24 cellular contexts compared by ENCODE assay signal in the genomic region with DNA sequence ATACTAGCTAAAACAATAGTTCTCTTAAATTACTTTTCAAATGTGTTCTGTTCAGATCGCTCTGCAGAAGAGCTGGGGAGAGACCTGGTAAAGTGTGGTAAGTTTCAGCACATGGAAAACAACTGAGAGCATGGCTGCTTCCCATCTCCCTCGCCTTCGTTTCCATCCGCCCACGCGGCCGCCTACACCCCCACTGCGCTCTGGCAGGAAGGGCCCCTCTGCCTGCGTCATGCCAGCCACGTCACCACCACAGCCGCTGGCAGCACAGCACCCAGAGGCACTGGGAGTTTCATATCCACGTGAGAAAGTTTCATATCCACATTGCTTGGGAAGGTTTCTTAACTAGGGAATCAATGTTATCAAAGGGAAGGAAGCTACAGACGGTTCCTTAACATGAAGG. TPM values are rescaled to one million over a fixed set of nuclear protein-coding genes. Genes with fewer than 3 reads are reported as not detected.
DNase-seq lines count a peak whose midpoint lies in the region; ATAC-seq and TF ChIP-seq lines count a peak whose summit lies in the region.
"Had no signal": no experiment of that assay in that cellular context is flagged by ENCODE, and none has a peak within 500 bp of the region (broad histone marks: within the 10 kb centered on the region; RNA-seq: fewer than 3 reads in every experiment).

No MANE protein-coding gene starts in this region.

- H3K4me3 ChIP-seq in GM23338 (no peak overlapping the region), fibroblast of mammary gland (ENCODE audit: control insufficient read depth, low read depth, low read length) (no peak overlapping the region)
- H3K4me3 ChIP-seq: A549, PC-9 had no signal

- no peak for DNase-seq in GM23338 (ENCODE audit: low spot score)
- DNase-seq in fibroblast of mammary gland (ENCODE audit: low read depth): peak; percentile 46
- DNase-seq in nucleus accumbens (lab: John Stamatoyannopoulos, UW): peak in 39 of 56 donors; percentile 16 to 91 (median 64)
- DNase-seq in superior temporal gyrus (ENCODE audit: extremely low spot score): peak; percentile 36
- no peak for DNase-seq in kidney tubule cell (ENCODE audit: low spot score)
- DNase-seq in GM13976 (ENCODE audit: low spot score): no peak
- no peak for DNase-seq in activated CD4-positive, alpha-beta T cell treated with anti-CD3 and anti-CD28 coated beads, Interleukin-2, amount 50 U/mL, for 48 hours
- DNase-seq: CD4-positive, CD25-positive, alpha-beta regulatory T cell; COR-L47; DMS 273 treated with DMSO at 0.1 percent for 48 hours; DMS79 treated with DMSO at 0.1 percent for 48 hours; H9; HFFc6; KBM-7; NCI-H1092 treated with DMSO at 0.1 percent for 48 hours; NCI-H1436 treated with DMSO at 0.1 percent for 48 hours; NCI-H1930; NCI-H226; NCI-H748 treated with DMSO at 0.1 percent for 48 hours; PC-9; RPMI8226; SHP77 had no signal

- no peaks in the 10 kb centered on the region for H3K4me1 Mint-ChIP-seq in GM23338
- H3K4me1 Mint-ChIP-seq: CD4-positive, CD25-positive, alpha-beta regulatory T cell had no signal

- peaks cover 7% of the 10 kb centered on the region for H3K27me3 Mint-ChIP-seq in GM23338 (ENCODE audit: insufficient read depth, low read depth, poor library complexity)
- H3K27me3 Mint-ChIP-seq: CD4-positive, CD25-positive, alpha-beta regulatory T cell had no signal

- no peaks in the 10 kb centered on the region for H3K79me2 ChIP-seq in GM23338 (replicated peaks; ENCODE audit: insufficient read depth)

- H3K9me3 Mint-ChIP-seq in GM23338: no peaks in the 10 kb centered on the region
- H3K9me3 Mint-ChIP-seq: H9 had no signal

- H3K4me1 ChIP-seq in GM23338 (ENCODE audit: insufficient read depth): no peaks in the 10 kb centered on the region
- H3K4me1 ChIP-seq: A549 had no signal

- no peaks in the 10 kb centered on the region for H3K36me3 ChIP-seq in GM23338 (ENCODE audit: insufficient read depth)

- H2AFZ ChIP-seq in GM23338: peak overlapping the region; percentile 90; the same call in 1 of the 2 replicates
- H2AFZ ChIP-seq: PC-9 had no signal

- no peaks in the 10 kb centered on the region for H3K27me3 ChIP-seq in GM23338 (ENCODE audit: insufficient read depth)

- in situ Hi-C loops in GM13976 (cut with MboI; ENCODE audit: low sequenced_read_pairs, unreplicated experiment): no loop called here

- no peak overlapping the region for H3K27ac ChIP-seq in GM23338 (ENCODE audit: low read depth)
- H3K27ac ChIP-seq: A549, PC-9 had no signal

- H3K4me2 ChIP-seq in GM23338: no peak overlapping the region
- H3K4me2 ChIP-seq: A549, PC-9 had no signal

- H3K4me3 Mint-ChIP-seq in GM23338: no peak overlapping the region
- H3K4me3 Mint-ChIP-seq: CD4-positive, CD25-positive, alpha-beta regulatory T cell; H9; HFFc6 had no signal

- no peak for ATAC-seq in GM23338
- ATAC-seq: A549 had no signal

- H3F3A ChIP-seq in GM23338 (replicated peaks; ENCODE audit: low read depth): no peaks in the 10 kb centered on the region

- no peaks in the 10 kb centered on the region for H3K36me3 Mint-ChIP-seq in GM23338 (ENCODE audit: low read depth)
- H3K36me3 Mint-ChIP-seq: CD4-positive, CD25-positive, alpha-beta regulatory T cell had no signal

- no peaks in the 10 kb centered on the region for H3K9me2 ChIP-seq in GM23338 (ENCODE audit: insufficient read depth)

- H4K20me1 ChIP-seq in GM23338 (replicated peaks; ENCODE audit: insufficient read depth): no peaks in the 10 kb centered on the region

- no peak overlapping the region for H3K27ac Mint-ChIP-seq in GM23338
- H3K27ac Mint-ChIP-seq: CD4-positive, CD25-positive, alpha-beta regulatory T cell; H9; HFFc6 had no signal

- no peak for TF ChIP-seq CTCF in GM23338 (conservative IDR thresholded peaks at IDR 0.05; ENCODE audit: low read depth in 2 of 2)
- TF ChIP-seq CTCF in fibroblast of mammary gland (conservative IDR thresholded peaks at IDR 0.05; ENCODE audit: control insufficient read depth, insufficient read depth, low read depth, low read length): no peak
- TF ChIP-seq CTCF in GM13976 (IDR thresholded peaks at IDR 0.05; ENCODE audit: borderline replicate concordance, control extremely low read depth, extremely low read depth, insufficient read depth, missing control alignments): no peak

TF ChIP-seq in GM23338, 12 proteins besides CTCF, POLR2A, EP300 and RAD21 (continues in another document):
- TF ChIP-seq POLR2AphosphoS5 (IDR thresholded peaks at IDR 0.05; ENCODE audit: low read depth) (no peak), EZH2phosphoT487 (IDR thresholded peaks at IDR 0.05; ENCODE audit: unreplicated experiment) (no peak), JUNB (IDR thresholded peaks at IDR 0.05; ENCODE audit: unreplicated experiment) (no peak), EZH2 (IDR thresholded peaks at IDR 0.05; ENCODE audit: low read depth, unreplicated experiment) (no peak), CREB1 (CRISPR knock-in tag; IDR thresholded peaks at IDR 0.05; ENCODE audit: low read depth) (no peak), ZNF114 (CRISPR knock-in tag; IDR thresholded peaks at IDR 0.05) (no peak)
- TF ChIP-seq, protein P1, sequence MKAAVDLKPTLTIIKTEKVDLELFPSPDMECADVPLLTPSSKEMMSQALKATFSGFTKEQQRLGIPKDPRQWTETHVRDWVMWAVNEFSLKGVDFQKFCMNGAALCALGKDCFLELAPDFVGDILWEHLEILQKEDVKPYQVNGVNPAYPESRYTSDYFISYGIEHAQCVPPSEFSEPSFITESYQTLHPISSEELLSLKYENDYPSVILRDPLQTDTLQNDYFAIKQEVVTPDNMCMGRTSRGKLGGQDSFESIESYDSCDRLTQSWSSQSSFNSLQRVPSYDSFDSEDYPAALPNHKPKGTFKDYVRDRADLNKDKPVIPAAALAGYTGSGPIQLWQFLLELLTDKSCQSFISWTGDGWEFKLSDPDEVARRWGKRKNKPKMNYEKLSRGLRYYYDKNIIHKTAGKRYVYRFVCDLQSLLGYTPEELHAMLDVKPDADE (IDR thresholded peaks at IDR 0.05): no peak
- TF ChIP-seq, protein P2, sequence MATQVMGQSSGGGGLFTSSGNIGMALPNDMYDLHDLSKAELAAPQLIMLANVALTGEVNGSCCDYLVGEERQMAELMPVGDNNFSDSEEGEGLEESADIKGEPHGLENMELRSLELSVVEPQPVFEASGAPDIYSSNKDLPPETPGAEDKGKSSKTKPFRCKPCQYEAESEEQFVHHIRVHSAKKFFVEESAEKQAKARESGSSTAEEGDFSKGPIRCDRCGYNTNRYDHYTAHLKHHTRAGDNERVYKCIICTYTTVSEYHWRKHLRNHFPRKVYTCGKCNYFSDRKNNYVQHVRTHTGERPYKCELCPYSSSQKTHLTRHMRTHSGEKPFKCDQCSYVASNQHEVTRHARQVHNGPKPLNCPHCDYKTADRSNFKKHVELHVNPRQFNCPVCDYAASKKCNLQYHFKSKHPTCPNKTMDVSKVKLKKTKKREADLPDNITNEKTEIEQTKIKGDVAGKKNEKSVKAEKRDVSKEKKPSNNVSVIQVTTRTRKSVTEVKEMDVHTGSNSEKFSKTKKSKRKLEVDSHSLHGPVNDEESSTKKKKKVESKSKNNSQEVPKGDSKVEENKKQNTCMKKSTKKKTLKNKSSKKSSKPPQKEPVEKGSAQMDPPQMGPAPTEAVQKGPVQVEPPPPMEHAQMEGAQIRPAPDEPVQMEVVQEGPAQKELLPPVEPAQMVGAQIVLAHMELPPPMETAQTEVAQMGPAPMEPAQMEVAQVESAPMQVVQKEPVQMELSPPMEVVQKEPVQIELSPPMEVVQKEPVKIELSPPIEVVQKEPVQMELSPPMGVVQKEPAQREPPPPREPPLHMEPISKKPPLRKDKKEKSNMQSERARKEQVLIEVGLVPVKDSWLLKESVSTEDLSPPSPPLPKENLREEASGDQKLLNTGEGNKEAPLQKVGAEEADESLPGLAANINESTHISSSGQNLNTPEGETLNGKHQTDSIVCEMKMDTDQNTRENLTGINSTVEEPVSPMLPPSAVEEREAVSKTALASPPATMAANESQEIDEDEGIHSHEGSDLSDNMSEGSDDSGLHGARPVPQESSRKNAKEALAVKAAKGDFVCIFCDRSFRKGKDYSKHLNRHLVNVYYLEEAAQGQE (IDR thresholded peaks at IDR 0.05; ENCODE audit: unreplicated experiment): no peak

RNA-seq across cellular contexts. Expression of a gene that starts 23.9 kb away (rescaled TPM):
- total RNA-seq in GM23338 (2014; rRNA removed; shearing (Covaris generic)): 2.0 and 3.9 TPM in 2 replicates
- polyA plus RNA-seq in GM23338 (2016; fragmentation: Nextera tagmentation; extraction: Ambion mirVana): 0.47 and 0.50 TPM in 2 replicates
- total RNA-seq: CD4-positive, CD25-positive, alpha-beta regulatory T cell; G401; PC-9 had no signal
- polyA plus RNA-seq: CD4-positive, CD25-positive, alpha-beta regulatory T cell had no signal

Comparison
In these comparisons a context has a peak if more than half of its experiments do, and no peak if none do; other contexts are left out.
1. DNase-seq: peak in fibroblast of mammary gland (single experiment), nucleus accumbens (39 of 56) and superior temporal gyrus (single experiment); none in GM23338 (single experiment), kidney tubule cell (single experiment), GM13976 (single experiment) and activated CD4-positive, alpha-beta T cell treated with anti-CD3 and anti-CD28 coated beads, Interleukin-2, amount 50 U/mL, for 48 hours (0 of 2).